In genomic region chr5:34977934-34978616, GRCh38 we compare ENCODE assay signal across 13 cellular contexts. TPM values are rescaled to one million over a fixed set of nuclear protein-coding genes. Genes with fewer than 3 reads are reported as not detected.
A peak's percentile ranks its signal among the peaks of the same experiment; 100 is the strongest.
DNase-seq lines count a peak whose midpoint lies in the region; ATAC-seq and TF ChIP-seq lines count a peak whose summit lies in the region.
"Had no signal": no experiment of that assay in that cellular context is flagged by ENCODE, and none has a peak within 500 bp of the region (broad histone marks: within the 10 kb centered on the region; RNA-seq: fewer than 3 reads in every experiment).

No MANE protein-coding gene starts in this region.

- H3K27me3 Mint-ChIP-seq in MCF 10A (ENCODE audit: insufficient read depth, unreplicated experiment) = no peaks in the 10 kb centered on the region
- H3K27me3 Mint-ChIP-seq: CD4-positive, alpha-beta T cell had no signal

- H3K4me3 Mint-ChIP-seq in MCF 10A (ENCODE audit: unreplicated experiment) = no peak overlapping the region
- H3K4me3 Mint-ChIP-seq: CD4-positive, alpha-beta T cell had no signal

- peaks cover 12% of the 10 kb centered on the region for H3K9me3 Mint-ChIP-seq in MCF 10A (ENCODE audit: unreplicated experiment)

- CTCF ChIA-PET in MCF 10A (lab: Yijun Ruan, JAX) = interaction anchor here (1.3 to 2.9 kb wide), 2 partner anchors 20 to 24 kb away, joined by 7 to 12 read pairs; no protein-coding TSS in a partner anchor

- intact Hi-C loops in MCF 10A (cut with micrococcal nuclease) = no loop called here

- peaks cover 7% of the 10 kb centered on the region for H3K4me1 Mint-ChIP-seq in MCF 10A (ENCODE audit: insufficient read depth, unreplicated experiment)

- TF ChIP-seq CTCF in MCF 10A (IDR thresholded peaks at IDR 0.05; ENCODE audit: unreplicated experiment) = no peak

- no peak for DNase-seq in A172 (ENCODE audit: low spot score)
- no peak for DNase-seq in islet precursor cell
- no peak for DNase-seq in MCF 10A (ENCODE audit: unreplicated experiment)
- no peak for DNase-seq in NK-92 treated with Interleukin-12 subunit alpha and Interleukin-12 subunit beta, amount 100 ng/mL, for 24 hours (lab: John Stamatoyannopoulos, UW)
- DNase-seq: CD4-positive, alpha-beta T cell; head of caudate nucleus; Kasumi-1; lower lobe of right lung; NCI-H2029 treated with DMSO at 0.1 percent for 48 hours had no signal

- POLR2A ChIA-PET in MCF 10A (lab: Yijun Ruan, JAX) = no interaction called here

- H3K27ac Mint-ChIP-seq in MCF 10A (ENCODE audit: low read depth, unreplicated experiment) = no peak overlapping the region
- H3K27ac Mint-ChIP-seq: CD4-positive, alpha-beta T cell had no signal

- BruUV-seq in MCF 10A (replicated peaks; lab: Mats Ljungman, UMichigan) = no TSS peak

- no peaks in the 10 kb centered on the region for H3K36me3 Mint-ChIP-seq in MCF 10A (ENCODE audit: insufficient read depth, unreplicated experiment)

- peak; percentile 68 for ATAC-seq in GM19395 (IDR thresholded peaks at IDR 0.05; ENCODE audit: unreplicated experiment)
- ATAC-seq in HG02642 (IDR thresholded peaks at IDR 0.05; ENCODE audit: poor library complexity, unreplicated experiment) = peak; percentile 88
- peak; percentile 94 for ATAC-seq in HG03196 (IDR thresholded peaks at IDR 0.05; ENCODE audit: unreplicated experiment)
- ATAC-seq: lower lobe of right lung, SK-N-SH treated with all-trans-retinoic acid at 6 μM for 48 hours had no signal

RNA-seq across cellular contexts. Expression of gene DNAJC21, which starts 48.7 kb away (rescaled TPM):
- total RNA-seq in A172 (2014; rRNA removed; shearing (Covaris generic)) = 36.1 and 53.1 TPM in 2 replicates
- 62.3 and 64.6 TPM in 2 replicates for total RNA-seq in MCF 10A (2022)
